In the genomic region with DNA sequence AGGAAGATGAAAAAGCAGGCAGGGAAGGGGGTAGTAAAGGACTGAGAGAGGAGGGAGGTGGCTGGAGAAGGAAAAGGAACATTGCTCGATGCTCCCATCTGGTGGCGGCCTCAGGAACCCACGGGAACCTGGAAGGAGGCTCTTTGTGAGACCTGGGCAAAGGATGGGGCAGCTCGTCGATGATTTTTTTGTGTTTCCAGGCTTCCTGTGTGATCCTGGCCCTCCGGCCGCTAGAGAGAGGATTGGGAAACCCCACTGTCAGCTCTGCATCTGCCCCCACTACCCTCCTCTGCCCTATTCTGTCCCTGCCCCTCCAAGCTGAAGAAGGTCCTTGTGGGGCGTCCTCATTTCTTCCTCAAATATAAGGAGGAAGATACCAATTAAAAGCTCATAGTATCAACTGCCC, we compare ENCODE assay signal across 8 cellular contexts. TPM values are rescaled to one million over a fixed set of nuclear protein-coding genes. Genes with fewer than 3 reads are reported as not detected.
DNase-seq lines count a peak whose midpoint lies in the region; ATAC-seq, FAIRE-seq and TF ChIP-seq lines count a peak whose summit lies in the region.

No MANE protein-coding gene starts in this region.

- TF ChIP-seq POLR2A in HCT116 (IDR thresholded peaks at IDR 0.05; ENCODE audit: borderline replicate concordance, extremely low read depth, insufficient read depth, insufficient read length): no peak
- TF ChIP-seq POLR2A in H1 (IDR thresholded peaks at IDR 0.05; ENCODE audit: control extremely low read depth in 1 of 2, low read depth in 2 of 2, low read length in 2 of 2): no peak

- H3K23ac ChIP-seq in H1 (ENCODE audit: insufficient read length): no peak overlapping the region

- H4K20me1 ChIP-seq in HCT116 (ENCODE audit: insufficient read depth): no peaks in the 10 kb centered on the region
- H4K20me1 ChIP-seq in H1 (replicated peaks in 1 of 2; ENCODE audit: control insufficient read depth in 1 of 2, insufficient read depth in 2 of 2, low read length in 2 of 2): no peaks in the 10 kb centered on the region

- H2BK15ac ChIP-seq in H1 (ENCODE audit: low read length): no peak overlapping the region

- H3K9me3 ChIP-seq in HCT116 (ENCODE audit: control insufficient read depth in 1 of 2, insufficient read depth in 1 of 2, low read depth in 1 of 2, low read length in 2 of 2): no peaks in the 10 kb centered on the region
- no peaks in the 10 kb centered on the region for H3K9me3 ChIP-seq in H1 (ENCODE audit: insufficient read depth in 2 of 2, low read depth in 1 of 2, low read length in 1 of 2)

- H3K27me3 ChIP-seq in HCT116 (ENCODE audit: insufficient read depth, low read length): no peaks in the 10 kb centered on the region
- no peaks in the 10 kb centered on the region for H3K27me3 ChIP-seq in H1 (replicated peaks in 1 of 4; ENCODE audit: control insufficient read depth in 3 of 4, extremely low read depth in 1 of 4, insufficient read depth in 3 of 4, low read length in 3 of 4)

- H3K27ac ChIP-seq in HCT116 (ENCODE audit: low read depth, low read length) (no peak overlapping the region), H1 (ENCODE audit: low read depth, low read length) (no peak overlapping the region), substantia nigra (ENCODE audit: low read depth, low read length, poor library complexity, severe bottlenecking) (peak overlapping the region; percentile 75)

- H2AFZ ChIP-seq in HCT116 (ENCODE audit: low read depth, low read length, poor library complexity, severe bottlenecking) (peak overlapping the region; percentile 8), H1 (ENCODE audit: low read length) (peak overlapping the region; percentile 96)

- CTCF ChIA-PET in HCT116 (lab: Charles Lee) (interaction anchor here (0.8 to 6.8 kb wide), 19 partner anchors 10 to 480 kb away, joined by 3 to 127 read pairs (median 4); partner anchors contain the start of genes NME1 and TOB1), H1 (lab: Charles Lee; ENCODE audit: partially characterized antibody) (interaction anchor here (0.6 to 31.7 kb wide), 40 partner anchors 9 to 419 kb away, joined by 3 to 735 read pairs (median 4); partner anchors contain the start of gene SPATA20)

- H3K14ac ChIP-seq in H1 (ENCODE audit: insufficient read length): no peak overlapping the region

- no peaks in the 10 kb centered on the region for H3K23me2 ChIP-seq in H1 (ENCODE audit: low read depth, low read length)

- no peaks in the 10 kb centered on the region for H3K27me3 Mint-ChIP-seq in mesothelial cell of epicardium (ENCODE audit: low read depth)

- intact Hi-C loops in HCT116 (cut with micrococcal nuclease): loop anchor here (1.0 to 5.0 kb wide), 4 partner anchors 59 to 359 kb away; partner anchors contain the start of genes ANKRD40 and SPATA20

- H3K79me1 ChIP-seq in H1 (ENCODE audit: low read depth, low read length): no peaks in the 10 kb centered on the region

- no peak overlapping the region for H4K8ac ChIP-seq in H1 (ENCODE audit: extremely low read depth, insufficient read depth, low read length)

- no TSS peak for BruUV-seq in HCT116 (replicated peaks; lab: Mats Ljungman, UMichigan)

- no peak overlapping the region for H4K5ac ChIP-seq in H1 (ENCODE audit: insufficient read length, low read depth, low read length)

- no peak overlapping the region for H2BK12ac ChIP-seq in H1 (ENCODE audit: low read depth, low read length)

- peaks cover 27% of the 10 kb centered on the region for H3K4me1 Mint-ChIP-seq in mesothelial cell of epicardium

- H3K4me2 ChIP-seq in HCT116 (ENCODE audit: low read length) (peak overlapping the region; percentile 6; the same call in 1 of the 2 replicates), H1 (ENCODE audit: insufficient read depth in 1 of 2, low read depth in 2 of 2, low read length in 2 of 2) (no peak overlapping the region)

- no peak overlapping the region for H3K4ac ChIP-seq in H1 (replicated peaks; ENCODE audit: insufficient read length, low read depth, low read length)

- no peak overlapping the region for H4K91ac ChIP-seq in H1 (replicated peaks; ENCODE audit: insufficient read length, low read length)

- no peak overlapping the region for H2BK120ac ChIP-seq in H1 (replicated peaks; ENCODE audit: low read depth, low read length)

- no peaks in the 10 kb centered on the region for H3K9me2 ChIP-seq in HCT116 (ENCODE audit: insufficient read depth)

- peak overlapping the region; percentile 44 for H3K27ac Mint-ChIP-seq in mesothelial cell of epicardium

- TF ChIP-seq CTCF in HCT116 (IDR thresholded peaks at IDR 0.05 in 2 of 3, conservative IDR thresholded peaks at IDR 0.05 in 1 of 3; ENCODE audit: borderline replicate concordance in 1 of 3, insufficient read depth in 1 of 3, low read depth in 2 of 3, low read length in 2 of 3) (peak; percentile 94 to 97 (median 97)), H1 (IDR thresholded peaks at IDR 0.05; ENCODE audit: control extremely low read depth in 1 of 3, insufficient read depth in 1 of 3, low read depth in 1 of 3, low read length in 3 of 3) (peak; percentile 89 to 91 (median 90)), mesothelial cell of epicardium (IDR thresholded peaks at IDR 0.05; ENCODE audit: unreplicated experiment) (peak; percentile 64)

- H3K4me1 ChIP-seq in HCT116 (ENCODE audit: control insufficient read depth in 1 of 2, insufficient read depth in 2 of 2, low read length in 2 of 2) (peaks cover 0 to 22% of the 10 kb centered on the region in 2 experiments; a peak in 2 of 4 replicates), H1 (replicated peaks in 1 of 4; ENCODE audit: control insufficient read depth in 3 of 4, insufficient read depth in 4 of 4, low read length in 3 of 4) (peaks cover 0 to 10% (median 4%) of the 10 kb centered on the region in 4 experiments; a peak in 3 of 7 replicates)

- H3K79me2 ChIP-seq in HCT116 (ENCODE audit: insufficient read depth, low read length) (no peaks in the 10 kb centered on the region), H1 (ENCODE audit: control insufficient read depth in 1 of 2, insufficient read depth in 2 of 2, low read length in 2 of 2) (no peaks in the 10 kb centered on the region)

- DNase-seq in C1 segment of cervical spinal cord (lab: John Stamatoyannopoulos, UW) (peak in 12 of 14 donors; percentile 22 to 80 (median 56)), HCT116 (ENCODE audit: low read depth, low spot score) (peak; percentile 61), NCI-H526 treated with DMSO at 0.1 percent for 48 hours (lab: John Stamatoyannopoulos, UW) (peak; percentile 56), H1 (ENCODE audit: low read depth in 1 of 2, low spot score in 2 of 2) (peak; percentile 53 to 90), mesothelial cell of epicardium (ENCODE audit: low spot score in 2 of 2, unreplicated experiment in 2 of 2) (peak in 1 of 2 experiments; percentile 82), substantia nigra (lab: John Stamatoyannopoulos, UW) (peak in 44 of 49 donors; percentile 19 to 83 (median 64))
- peak; percentile 29 to 44 for DNase-seq in activated CD4-positive, alpha-beta T cell treated with anti-CD3 and anti-CD28 coated beads, Interleukin-2, amount 50 U/mL, for 4 hours

- peak; percentile 96 for TF ChIP-seq RAD21 in HCT116 (IDR thresholded peaks at IDR 0.05; ENCODE audit: low read depth)
- TF ChIP-seq RAD21 in H1 (IDR thresholded peaks at IDR 0.05 in 1 of 2, conservative IDR thresholded peaks at IDR 0.05 in 1 of 2; ENCODE audit: low read depth in 2 of 2, low read length in 2 of 2): peak; percentile 86 to 91

- H3K4me3 ChIP-seq in HCT116 (replicated peaks in 1 of 2; ENCODE audit: low read depth in 1 of 2, low read length in 2 of 2) (no peak overlapping the region), H1 (ENCODE audit: extremely low read depth in 1 of 4, insufficient read depth in 2 of 4, low read depth in 3 of 4, low read length in 4 of 4) (no peak overlapping the region)

- no peak overlapping the region for H3K18ac ChIP-seq in H1 (ENCODE audit: extremely low read depth, low read length)

- peak; percentile 71 for FAIRE-seq in H1 (lab: Jason Lieb, UNC)

- H3K36me3 Mint-ChIP-seq in mesothelial cell of epicardium: no peaks in the 10 kb centered on the region

- 26% methylated on average over 8 of the region's 8 CpGs; no CpG with 5 or more reads in 1 of the 2 experiments for WGBS in H1 (ENCODE audit: extremely low coverage in 1 of 2, insufficient coverage in 1 of 2, insufficient read length in 1 of 2, insufficient replicate concordance in 2 of 2, low coverage in 1 of 2, low lambda C conversion rate in 2 of 2, missing lambda C conversion rate in 1 of 2), 2 experiments

- TF ChIP-seq EP300 in H1 (IDR thresholded peaks at IDR 0.05; ENCODE audit: borderline replicate concordance in 1 of 2, low read depth in 2 of 2, low read length in 2 of 2): no peak

- POLR2A ChIA-PET in HCT116 (lab: Charles Lee) (interaction anchor here (1.2 to 1.8 kb wide), 4 partner anchors 19 to 59 kb away, joined by 3 to 12 read pairs (median 6); partner anchors contain the start of gene TOB1), H1 (lab: Charles Lee; ENCODE audit: partially characterized antibody) (interaction anchor here (0.8 to 1.3 kb wide), 3 partner anchors 11 to 103 kb away, joined by 3 to 7 read pairs (median 3); partner anchors contain the start of gene TOB1)

- no peak overlapping the region for H3K4me3 Mint-ChIP-seq in mesothelial cell of epicardium

- no peak overlapping the region for H2BK20ac ChIP-seq in H1 (ENCODE audit: low read length)

- no peak overlapping the region for H3K56ac ChIP-seq in H1 (replicated peaks; ENCODE audit: insufficient read length, low read depth, low read length)

- peak; percentile 95 for ATAC-seq in HCT116
- no peak for ATAC-seq in GM18517 (IDR thresholded peaks at IDR 0.05; ENCODE audit: unreplicated experiment)

- no peak overlapping the region for H2BK5ac ChIP-seq in H1 (ENCODE audit: low read depth, low read length)

- RAD21 ChIA-PET in HCT116 (lab: Charles Lee; ENCODE audit: low non-redundant PET in 1 of 2, low total read pairs in 2 of 2, uncharacterized antibody in 2 of 2, unreplicated experiment in 2 of 2): interaction anchor here (0.6 to 2.6 kb wide), 9 partner anchors 10 to 519 kb away, joined by 3 to 19 read pairs (median 3); no protein-coding TSS in a partner anchor

- H3K9me3 Mint-ChIP-seq in mesothelial cell of epicardium: no peaks in the 10 kb centered on the region

- no peaks in the 10 kb centered on the region for H3K36me3 ChIP-seq in HCT116 (ENCODE audit: control insufficient read depth in 1 of 2, insufficient read depth in 2 of 2, low read length in 2 of 2)
- H3K36me3 ChIP-seq in H1 (ENCODE audit: control insufficient read depth in 2 of 4, insufficient read depth in 4 of 4, low read length in 3 of 4): no peaks in the 10 kb centered on the region

- H3K9ac ChIP-seq in HCT116 (ENCODE audit: low read length) (no peak overlapping the region), H1 (replicated peaks in 1 of 4; ENCODE audit: extremely low read depth in 1 of 4, low read depth in 3 of 4, low read length in 3 of 4) (no peak overlapping the region)

- no peak overlapping the region for H2AK5ac ChIP-seq in H1 (ENCODE audit: low read depth, low read length)

RNA-seq across cellular contexts. Expression of gene WFIKKN2, which starts 6.6 kb away (rescaled TPM):
- total RNA-seq in HCT116 (2021; ENCODE audit: unreplicated experiment) (0.05 TPM), mesothelial cell of epicardium (0.42 to 0.68 TPM (median 0.60 TPM) in 3 replicates)
- polyA plus RNA-seq in HCT116 (2012): not detected in 2 replicates
- 0.07 TPM in 1 of 2 replicates, not detected in the other for total RNA-seq in H1 (2021; fragmentation: NEBNext Ultra II Directional; extraction: Animal tissue kit (Norgen Biotek cat#: 25700))
- 0.30 and 0.33 TPM in 2 replicates for polyA plus RNA-seq in H1 (2011; rRNA removed)
- polyA plus RNA-seq in H1 (2011; cell fraction: cytosol; rRNA removed): 0.30 TPM
- polyA plus RNA-seq in H1 (2011; cell fraction: nucleus; rRNA removed): 0.29 TPM
- polyA plus RNA-seq in H1 (2012, experiment 1 of 2): 0.10 to 0.39 TPM (median 0.29 TPM) in 4 replicates
- polyA plus RNA-seq in H1 (2012, experiment 2 of 2): 0.22 TPM
- polyA plus RNA-seq in H1 (2013, experiment 1 of 2): 0.10 TPM
- 0.06 TPM for polyA plus RNA-seq in H1 (2013, experiment 2 of 2)
- 0.19 and 0.39 TPM in 2 replicates for polyA minus RNA-seq in H1 (2011; rRNA and poly(A)+ RNA removed)
- 0.29 TPM for polyA minus RNA-seq in H1 (2011; cell fraction: cytosol; rRNA and poly(A)+ RNA removed)
- polyA minus RNA-seq in H1 (2011; cell fraction: nucleus; rRNA and poly(A)+ RNA removed): not detected

RNA-seq across cellular contexts. Expression of gene TOB1, which starts 24.2 kb away (rescaled TPM):
- total RNA-seq in HCT116 (2021; ENCODE audit: unreplicated experiment): 86.0 TPM
- polyA plus RNA-seq in HCT116 (2012): 57.2 and 74.9 TPM in 2 replicates
- 20.8 and 26.7 TPM in 2 replicates for total RNA-seq in H1 (2021; fragmentation: NEBNext Ultra II Directional; extraction: Animal tissue kit (Norgen Biotek cat#: 25700))
- polyA plus RNA-seq in H1 (2011; rRNA removed): 9.7 and 14.4 TPM in 2 replicates
- 12.0 TPM for polyA plus RNA-seq in H1 (2011; cell fraction: cytosol; rRNA removed)
- polyA plus RNA-seq in H1 (2011; cell fraction: nucleus; rRNA removed): 17.7 TPM
- polyA plus RNA-seq in H1 (2012, experiment 1 of 2): 24.8 to 32.2 TPM (median 27.7 TPM) in 4 replicates
- 5.9 TPM for polyA plus RNA-seq in H1 (2012, experiment 2 of 2)
- polyA plus RNA-seq in H1 (2013, experiment 1 of 2): 21.6 TPM
- polyA plus RNA-seq in H1 (2013, experiment 2 of 2): 22.3 TPM
- polyA minus RNA-seq in H1 (2011; rRNA and poly(A)+ RNA removed): 22.6 and 27.7 TPM in 2 replicates
- polyA minus RNA-seq in H1 (2011; cell fraction: cytosol; rRNA and poly(A)+ RNA removed): 22.5 TPM
- polyA minus RNA-seq in H1 (2011; cell fraction: nucleus; rRNA and poly(A)+ RNA removed): 52.2 TPM
- total RNA-seq in mesothelial cell of epicardium: 29.4 to 34.7 TPM (median 32.0 TPM) in 3 replicates
